ENCODE assay signal across 9 cellular contexts in genomic region chr7:36011588-36011965, GRCh38.
"Had no signal": no experiment of that assay in that cellular context is flagged by ENCODE, and none has a peak within 500 bp of the region (broad histone marks: within the 10 kb centered on the region; RNA-seq: fewer than 3 reads in every experiment).

No MANE protein-coding gene starts in this region.

- H3K27me3 ChIP-seq: body of pancreas had no signal

- H3K27ac ChIP-seq: body of pancreas, parathyroid adenoma had no signal

- ATAC-seq: activated CD4-positive, CD25-positive, alpha-beta regulatory T cell treated with anti-CD3 and anti-CD28 coated beads, Interleukin-2, amount 50 U/mL, for 24 hours; body of pancreas; esophagus mucosa; T-helper 17 cell had no signal

- H3K4me3 ChIP-seq: body of pancreas had no signal

- DNase-seq: activated effector memory CD4-positive, alpha-beta T cell treated with Interleukin-2 at 50 U/mL for 16 hours; activated T-cell treated with anti-CD3 and anti-CD28 coated beads, Interleukin-2, amount 50 U/mL, for 1 hour; amniotic stem cell; body of pancreas; small intestine; T-helper 17 cell had no signal

- H3K4me1 ChIP-seq: body of pancreas had no signal

- H3K9me3 ChIP-seq: body of pancreas had no signal

- H3K9ac ChIP-seq: parathyroid adenoma had no signal
